ENCODE assay signal across 19 cellular contexts in genomic region chr6:120260713-120261112, GRCh38.
"Had no signal": no experiment of that assay in that cellular context is flagged by ENCODE, and none has a peak within 500 bp of the region (broad histone marks: within the 10 kb centered on the region; RNA-seq: fewer than 3 reads in every experiment).

No MANE protein-coding gene starts in this region.

- H3K36me3 ChIP-seq: esophagus squamous epithelium, gastroesophageal sphincter, heart right ventricle, left ventricle myocardium inferior, lower lobe of right lung had no signal

- H3K36me3 Mint-ChIP-seq: mesothelial cell of epicardium; naive B cell; naive thymus-derived CD8-positive, alpha-beta T cell had no signal

- H3K4me1 Mint-ChIP-seq: mesothelial cell of epicardium; naive thymus-derived CD8-positive, alpha-beta T cell had no signal

- H3K27ac Mint-ChIP-seq: mesothelial cell of epicardium; naive B cell; naive thymus-derived CD8-positive, alpha-beta T cell had no signal

- H3K27me3 ChIP-seq: dorsolateral prefrontal cortex, esophagus squamous epithelium, foreskin keratinocyte, gastroesophageal sphincter, heart right ventricle had no signal

- H3K27ac ChIP-seq: coronary artery, dorsolateral prefrontal cortex, esophagus squamous epithelium, foreskin keratinocyte, gastroesophageal sphincter, heart right ventricle, left ventricle myocardium inferior, lower lobe of right lung had no signal

- H3K27me3 Mint-ChIP-seq: naive B cell; naive thymus-derived CD8-positive, alpha-beta T cell had no signal

- DNase-seq: dermis blood vessel endothelial cell; dorsolateral prefrontal cortex; effector CD4-positive, alpha-beta T cell; effector memory CD4-positive, alpha-beta T cell; esophagus squamous epithelium; foreskin keratinocyte; heart right ventricle; hippocampal formation; left colon; left ventricle myocardium inferior; lower lobe of right lung; mesenchymal stem cell; mucosa of descending colon; naive B cell; naive thymus-derived CD8-positive, alpha-beta T cell had no signal

- H3K9me3 Mint-ChIP-seq: mesothelial cell of epicardium had no signal

- H3K9me3 ChIP-seq: esophagus squamous epithelium, gastroesophageal sphincter, heart right ventricle, lower lobe of right lung, mucosa of descending colon had no signal

- H3K4me3 Mint-ChIP-seq: mesothelial cell of epicardium; naive B cell; naive thymus-derived CD8-positive, alpha-beta T cell had no signal

- H3K4me3 ChIP-seq: coronary artery, dorsolateral prefrontal cortex, esophagus squamous epithelium, gastroesophageal sphincter, heart right ventricle, left ventricle myocardium inferior, lower lobe of right lung, mucosa of descending colon had no signal

- H3K4me1 ChIP-seq: esophagus squamous epithelium, foreskin keratinocyte, gastroesophageal sphincter, heart right ventricle, left ventricle myocardium inferior, lower lobe of right lung had no signal

- ATAC-seq: foreskin keratinocyte; gastroesophageal sphincter; heart right ventricle; left colon; left lobe of liver; lower lobe of right lung; mucosa of descending colon; naive thymus-derived CD8-positive, alpha-beta T cell had no signal
